In genomic region chr9:86585422-86586143, GRCh38 we compare ENCODE assay signal across 10 cellular contexts.
DNase-seq lines count a peak whose midpoint lies in the region; ATAC-seq and TF ChIP-seq lines count a peak whose summit lies in the region.
"Had no signal": no experiment of that assay in that cellular context is flagged by ENCODE, and none has a peak within 500 bp of the region (broad histone marks: within the 10 kb centered on the region; RNA-seq: fewer than 3 reads in every experiment).

No MANE protein-coding gene starts in this region.

- DNase-seq in LNCaP clone FGC (ENCODE audit: low read depth) = no peak
- DNase-seq in fibroblast of villous mesenchyme (ENCODE audit: low read depth) = peak; percentile 77
- no peak for DNase-seq in ovary
- DNase-seq in CD1c-positive myeloid dendritic cell (ENCODE audit: extremely low spot score) = no peak
- DNase-seq in activated naive CD4-positive, alpha-beta T cell treated with anti-CD3 and anti-CD28 coated beads, Interleukin-2, amount 50 U/mL, for 72 hours (ENCODE audit: low spot score in 2 of 2) = no peak
- DNase-seq in NCI-H526 treated with DMSO at 0.1 percent for 48 hours (lab: John Stamatoyannopoulos, UW) = no peak
- no peak for DNase-seq in OCI-LY7 (ENCODE audit: low spot score)
- DNase-seq: NCI-H748 treated with DMSO at 0.1 percent for 48 hours; stimulated activated CD4-positive, alpha-beta T cell treated with anti-CD3 and anti-CD28 coated beads, Interleukin-4, amount 100 ng/mL, for 4 hours had no signal

- TF ChIP-seq CTCF in LNCaP clone FGC (IDR thresholded peaks at IDR 0.05; ENCODE audit: control insufficient read depth, extremely low read depth, insufficient read depth) = no peak
- TF ChIP-seq CTCF in fibroblast of villous mesenchyme (IDR thresholded peaks at IDR 0.05; ENCODE audit: insufficient read depth, low read depth, low read length) = no peak
- TF ChIP-seq CTCF in ovary (IDR thresholded peaks at IDR 0.05) = no peak
- TF ChIP-seq CTCF in OCI-LY7 (conservative IDR thresholded peaks at IDR 0.05; ENCODE audit: low read length) = no peak

- no peaks in the 10 kb centered on the region for H3K9me3 ChIP-seq in ovary
- no peaks in the 10 kb centered on the region for H3K9me3 ChIP-seq in OCI-LY7 (ENCODE audit: low read length)

- ATAC-seq in activated naive CD4-positive, alpha-beta T cell treated with anti-CD3 and anti-CD28 coated beads, Interleukin-2, amount 50 U/mL, for 72 hours = no peak

- no peak for TF ChIP-seq POLR2A in ovary (IDR thresholded peaks at IDR 0.05)

- TF ChIP-seq EP300 in ovary (IDR thresholded peaks at IDR 0.05) = no peak

- H3K79me2 ChIP-seq in ACC112 (ENCODE audit: control insufficient read depth, insufficient read depth, low read length, unreplicated experiment) = no peaks in the 10 kb centered on the region
- no peaks in the 10 kb centered on the region for H3K79me2 ChIP-seq in OCI-LY7 (ENCODE audit: insufficient read depth, low read depth, low read length)

- H3K27me3 ChIP-seq in ACC112 (ENCODE audit: insufficient read depth, low read length) (no peaks in the 10 kb centered on the region), ovary (no peaks in the 10 kb centered on the region)

- peak overlapping the region in 1 of 2 donors; percentile 34 for H3K27ac Mint-ChIP-seq in activated naive CD4-positive, alpha-beta T cell treated with anti-CD3 and anti-CD28 coated beads, Interleukin-2, amount 50 U/mL, for 72 hours

- H3K9me3 Mint-ChIP-seq in activated naive CD4-positive, alpha-beta T cell treated with anti-CD3 and anti-CD28 coated beads, Interleukin-2, amount 50 U/mL, for 72 hours = no peaks in the 10 kb centered on the region

- CTCF ChIA-PET in OCI-LY7 (lab: Charles Lee; ENCODE audit: unreplicated experiment) = no interaction called here

- no peaks in the 10 kb centered on the region for H3K36me3 ChIP-seq in ACC112 (ENCODE audit: insufficient read depth, low read length)
- H3K36me3 ChIP-seq in ovary = no peaks in the 10 kb centered on the region
- H3K36me3 ChIP-seq in OCI-LY7 (ENCODE audit: insufficient read depth, low read length) = no peaks in the 10 kb centered on the region

- no peaks in the 10 kb centered on the region for H3K4me1 ChIP-seq in ACC112 (ENCODE audit: control insufficient read depth, insufficient read depth, low read length, unreplicated experiment)
- H3K4me1 ChIP-seq in ovary (ENCODE audit: insufficient read depth) = no peaks in the 10 kb centered on the region
- H3K4me1 ChIP-seq in OCI-LY7 (ENCODE audit: insufficient read depth, low read length, poor library complexity, severe bottlenecking) = no peaks in the 10 kb centered on the region

- WGBS in ovary, 3 donors = 16 to 27% (median 17%) methylated on average over 7 of the region's 7 CpGs

- no peak overlapping the region for H3K4me2 ChIP-seq in OCI-LY7 (ENCODE audit: low read length)

- intact Hi-C loops in ovary (cut with DNase I) (no loop called here), OCI-LY7 (cut with micrococcal nuclease; ENCODE audit: unreplicated experiment) (no loop called here)

- BruUV-seq in OCI-LY7 (replicated peaks; lab: Mats Ljungman, UMichigan) = no TSS peak

- peak overlapping the region; percentile 72 for H3K4me3 ChIP-seq in ACC112 (ENCODE audit: low read depth, low read length)
- peak overlapping the region; percentile 14 for H3K4me3 ChIP-seq in LNCaP clone FGC (ENCODE audit: low read depth, low read length)
- H3K4me3 ChIP-seq in fibroblast of villous mesenchyme (ENCODE audit: low read depth, low read length) = peak overlapping the region; percentile 52
- peak overlapping the region; percentile 20 for H3K4me3 ChIP-seq in ovary
- no peak overlapping the region for H3K4me3 ChIP-seq in OCI-LY7 (ENCODE audit: low read depth, low read length, poor library complexity, severe bottlenecking)

- no peaks in the 10 kb centered on the region for H4K20me1 ChIP-seq in OCI-LY7 (ENCODE audit: insufficient read depth, low read length)

- H2AFZ ChIP-seq in ACC112 (ENCODE audit: low read length, unreplicated experiment) (peak overlapping the region; percentile 70), OCI-LY7 (ENCODE audit: low read length) (no peak overlapping the region)

- POLR2A ChIA-PET in OCI-LY7 (lab: Charles Lee) = interaction anchor here (0.6 kb wide), 1 partner anchor 207 kb away, joined by 4 read pairs; no protein-coding TSS in a partner anchor

- H3K9me2 ChIP-seq in OCI-LY7 (ENCODE audit: insufficient read depth, low read length) = no peaks in the 10 kb centered on the region

- no peak overlapping the region for H3K27ac ChIP-seq in ACC112 (ENCODE audit: low read depth, low read length)
- H3K27ac ChIP-seq in ovary = peak overlapping the region in 1 of 2 donors; percentile 59
- no peak overlapping the region for H3K27ac ChIP-seq in OCI-LY7 (ENCODE audit: low read depth, low read length, poor library complexity, severe bottlenecking)

- H3K36me3 Mint-ChIP-seq in activated naive CD4-positive, alpha-beta T cell treated with anti-CD3 and anti-CD28 coated beads, Interleukin-2, amount 50 U/mL, for 72 hours = no peaks in the 10 kb centered on the region
